Comparison of ENCODE assay signal across 29 cellular contexts in genomic region chr12:6761849-6762248, GRCh38. TPM values are rescaled to one million over a fixed set of nuclear protein-coding genes. Genes with fewer than 3 reads are reported as not detected.
"Had no signal": no experiment of that assay in that cellular context is flagged by ENCODE, and none has a peak within 500 bp of the region (broad histone marks: within the 10 kb centered on the region; RNA-seq: fewer than 3 reads in every experiment).

No MANE protein-coding gene starts in this region.

- ATAC-seq: activated naive CD4-positive, alpha-beta T cell treated with anti-CD3 and anti-CD28 coated beads, Interleukin-2, amount 50 U/mL, for 72 hours; activated naive CD8-positive, alpha-beta T cell treated with anti-CD3 and anti-CD28 coated beads, Interleukin-2, amount 50 U/mL, for 24 hours; activated T-cell treated with anti-CD3 and anti-CD28 coated beads, Interleukin-2, amount 50 U/mL, for 4 hours; body of pancreas; T-helper 17 cell had no signal

- H3K4me3 ChIP-seq: ascending aorta, body of pancreas, MG63 had no signal

- H3K27ac Mint-ChIP-seq: activated B cell treated with CpG ODN at 0.5 μM for 24 hours; activated CD4-positive, alpha-beta memory T cell treated with anti-CD3 and anti-CD28 coated beads for 36 hours; activated CD4-positive, alpha-beta T cell treated with anti-CD3 and anti-CD28 coated beads, Interleukin-2, amount 10 ng/mL, durations not matched to agents 24 days and 14 days; activated naive CD4-positive, alpha-beta T cell treated with anti-CD3 and anti-CD28 coated beads, Interleukin-2, amount 50 U/mL, for 72 hours; activated naive CD8-positive, alpha-beta T cell treated with anti-CD3 and anti-CD28 coated beads, Interleukin-2, amount 50 U/mL, for 24 hours; T-helper 17 cell had no signal

- H3K9me3 Mint-ChIP-seq: activated B cell treated with CpG ODN at 0.5 μM for 24 hours; activated CD4-positive, alpha-beta memory T cell treated with anti-CD3 and anti-CD28 coated beads for 36 hours; activated CD4-positive, alpha-beta T cell treated with anti-CD3 and anti-CD28 coated beads, Interleukin-2, amount 10 ng/mL, durations not matched to agents 24 days and 14 days; activated naive CD4-positive, alpha-beta T cell treated with anti-CD3 and anti-CD28 coated beads, Interleukin-2, amount 50 U/mL, for 72 hours; activated naive CD8-positive, alpha-beta T cell treated with anti-CD3 and anti-CD28 coated beads, Interleukin-2, amount 50 U/mL, for 24 hours; activated T-cell treated with anti-CD3 and anti-CD28 coated beads, Interleukin-2, amount 50 U/mL, for 4 hours; central memory CD8-positive, alpha-beta T cell had no signal

- H3K4me2 ChIP-seq: KMS-11 had no signal

- H3K36me3 Mint-ChIP-seq: activated CD4-positive, alpha-beta memory T cell treated with anti-CD3 and anti-CD28 coated beads for 36 hours had no signal

- DNase-seq: activated B cell treated with CpG ODN at 0.5 μM for 24 hours; activated CD4-positive, alpha-beta memory T cell treated with anti-CD3 and anti-CD28 coated beads for 36 hours; activated CD4-positive, alpha-beta T cell treated with anti-CD3 and anti-CD28 coated beads for 1 hour; activated CD4-positive, alpha-beta T cell treated with anti-CD3 and anti-CD28 coated beads, Interleukin-2, amount 10 ng/mL, durations not matched to agents 24 days and 14 days; activated CD8-positive, alpha-beta memory T cell treated with anti-CD3 and anti-CD28 coated beads for 24 hours; activated effector memory CD4-positive, alpha-beta T cell treated with anti-CD3 and anti-CD28 coated beads, Interleukin-2, amount 50 U/mL, for 16 hours; activated naive CD4-positive, alpha-beta T cell treated with Interleukin-2 at 50 U/mL for 16 hours; activated naive CD8-positive, alpha-beta T cell treated with anti-CD3 and anti-CD28 coated beads, Interleukin-2, amount 50 U/mL, for 24 hours; activated T-cell treated with anti-CD3 and anti-CD28 coated beads, Interleukin-2, amount 50 U/mL, for 4 hours; amniotic stem cell; body of pancreas; MG63; MV-4-11; NCI-H1105; NCI-H1436; NCI-H1694 treated with DMSO at 0.1 percent for 48 hours; NCI-H2029 treated with DMSO at 0.1 percent for 48 hours; NCI-H345; NCI-H510A; NCI-H526 treated with DMSO at 0.1 percent for 48 hours; NCI-H82; SIG-M5; T-helper 17 cell; T-helper 9 cell had no signal

- H3K27ac ChIP-seq: body of pancreas, KMS-11 had no signal

- H3K36me3 ChIP-seq: ascending aorta, MG63 had no signal

- H3K4me3 Mint-ChIP-seq: activated B cell treated with CpG ODN at 0.5 μM for 24 hours; activated CD4-positive, alpha-beta memory T cell treated with anti-CD3 and anti-CD28 coated beads for 36 hours; activated CD4-positive, alpha-beta T cell treated with anti-CD3 and anti-CD28 coated beads, Interleukin-2, amount 10 ng/mL, durations not matched to agents 24 days and 14 days; activated naive CD8-positive, alpha-beta T cell treated with anti-CD3 and anti-CD28 coated beads, Interleukin-2, amount 50 U/mL, for 24 hours; activated T-cell treated with anti-CD3 and anti-CD28 coated beads, Interleukin-2, amount 50 U/mL, for 4 hours; central memory CD8-positive, alpha-beta T cell; T-helper 17 cell had no signal

- H3K27me3 ChIP-seq: ascending aorta, body of pancreas, MG63 had no signal

- H3K9me3 ChIP-seq: ascending aorta, body of pancreas, MG63 had no signal

- H3K9ac ChIP-seq: KMS-11 had no signal

RNA-seq across cellular contexts. Expression of gene LAG3, which starts 10.5 kb away (rescaled TPM):
- total RNA-seq: activated B cell treated with CpG ODN at 0.5 μM for 24 hours, ascending aorta, body of pancreas had no signal

RNA-seq across cellular contexts. Expression of gene CD4, which starts 27.5 kb away (rescaled TPM):
- total RNA-seq: OCI-LY7 had no signal
